Comparison of ENCODE assay signal across 10 cellular contexts in genomic region chr7:146262527-146262926, GRCh38.
"Had no signal": no experiment of that assay in that cellular context is flagged by ENCODE, and none has a peak within 500 bp of the region (broad histone marks: within the 10 kb centered on the region; RNA-seq: fewer than 3 reads in every experiment).

No MANE protein-coding gene starts in this region.

- DNase-seq: GM23248, GOT3, H7, H9, HCEC 1CT, HFFc6 had no signal

- H2AFZ ChIP-seq: GM23248, GM23338 had no signal

- H3K9me3 ChIP-seq: HAP-1 had no signal

- H3K4me3 ChIP-seq: GM23248, GM23338, HAP-1 had no signal

- H3K4me2 ChIP-seq: GM23338 had no signal

- FAIRE-seq: H1 had no signal

- H3K9ac ChIP-seq: GM23248 had no signal

- H3K27ac ChIP-seq: GM23248 had no signal

- H3K4me1 ChIP-seq: HAP-1 had no signal

- ATAC-seq: GM23338, HCT116 had no signal

- H3K36me3 ChIP-seq: HAP-1 had no signal
